20 cellular contexts compared by ENCODE assay signal in genomic region chr2:23467618-23468017, GRCh38.
"Had no signal": no experiment of that assay in that cellular context is flagged by ENCODE, and none has a peak within 500 bp of the region (broad histone marks: within the 10 kb centered on the region; RNA-seq: fewer than 3 reads in every experiment).

No MANE protein-coding gene starts in this region.

- H3K4me3 ChIP-seq: esophagus squamous epithelium, gastrocnemius medialis, heart right ventricle, left lung, lower lobe of right lung, mucosa of descending colon had no signal

- H3K4me1 ChIP-seq: esophagus squamous epithelium, gastrocnemius medialis, heart right ventricle, left lung, lower lobe of right lung had no signal

- H3K9me3 ChIP-seq: esophagus squamous epithelium, gastrocnemius medialis, heart right ventricle, left lung, lower lobe of right lung, mucosa of descending colon had no signal

- H3K27me3 ChIP-seq: esophagus squamous epithelium, gastrocnemius medialis had no signal

- H3K27ac ChIP-seq: epithelial cell of prostate, gastrocnemius medialis, heart right ventricle, left lung, lower lobe of right lung had no signal

- H3K36me3 ChIP-seq: esophagus squamous epithelium, gastrocnemius medialis, heart right ventricle, left lung, lower lobe of right lung had no signal

- DNase-seq: cortex of kidney; effector CD8-positive, alpha-beta T cell; effector memory CD8-positive, alpha-beta T cell; endodermal cell; erythroblast; esophagus squamous epithelium; foreskin fibroblast; foreskin melanocyte; gastrocnemius medialis; glutamatergic neuron; heart right ventricle; hippocampal formation; left cardiac atrium; left lung; left ventricle myocardium superior; lower lobe of right lung; mesenchymal stem cell; mucosa of descending colon had no signal

- ATAC-seq: effector memory CD8-positive, alpha-beta T cell; esophagus mucosa; gastrocnemius medialis; left cardiac atrium; left lung; left ventricle myocardium superior; lower lobe of right lung; mucosa of descending colon had no signal
